24 cellular contexts compared by ENCODE assay signal in the genomic region with DNA sequence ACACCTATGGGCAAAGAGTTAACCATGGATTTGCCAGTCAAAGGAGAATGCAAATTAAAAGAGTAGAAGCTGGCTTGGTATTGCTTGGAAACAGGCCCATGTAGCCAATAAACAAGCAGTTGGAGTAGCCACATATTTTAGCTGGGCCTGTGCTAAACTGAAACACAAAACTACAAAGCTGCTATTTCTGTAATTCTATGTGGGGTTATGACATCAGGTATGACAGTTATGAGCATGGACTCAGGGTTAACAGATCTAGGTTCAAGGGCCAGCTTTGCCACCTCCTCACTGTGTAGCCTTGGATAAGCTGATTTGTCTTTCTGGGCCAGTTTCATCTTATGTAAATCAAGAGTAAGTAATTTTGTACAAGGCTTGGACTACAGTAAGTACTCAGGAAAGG.
DNase-seq lines count a peak whose midpoint lies in the region; ATAC-seq and TF ChIP-seq lines count a peak whose summit lies in the region.
"Had no signal": no experiment of that assay in that cellular context is flagged by ENCODE, and none has a peak within 500 bp of the region (broad histone marks: within the 10 kb centered on the region; RNA-seq: fewer than 3 reads in every experiment).

No MANE protein-coding gene starts in this region.

- H3K4me2 ChIP-seq in smooth muscle cell: no peak overlapping the region
- H3K4me2 ChIP-seq: hepatocyte had no signal

- H3K79me2 ChIP-seq in smooth muscle cell (ENCODE audit: low read depth): no peaks in the 10 kb centered on the region
- H3K79me2 ChIP-seq: hepatocyte had no signal

- no peak overlapping the region for H3K27ac ChIP-seq in smooth muscle cell (ENCODE audit: low read depth)
- H3K27ac ChIP-seq: C4-2B, hepatocyte, psoas muscle, thyroid gland had no signal

- TF ChIP-seq CTCF in GM20000 (IDR thresholded peaks at IDR 0.05; ENCODE audit: extremely low read depth, missing control alignments): no peak
- TF ChIP-seq CTCF in smooth muscle cell (IDR thresholded peaks at IDR 0.05; ENCODE audit: borderline replicate concordance, insufficient read depth, poor library complexity, severe bottlenecking): no peak

- no peaks in the 10 kb centered on the region for H3K4me1 ChIP-seq in smooth muscle cell (ENCODE audit: low read depth)
- H3K4me1 ChIP-seq: psoas muscle, thyroid gland had no signal

- H3K36me3 ChIP-seq in smooth muscle cell (ENCODE audit: low read depth): no peaks in the 10 kb centered on the region
- H3K36me3 ChIP-seq: thyroid gland had no signal

- no peaks in the 10 kb centered on the region for H3F3A ChIP-seq in smooth muscle cell (ENCODE audit: low read depth)

- H3K9me3 ChIP-seq in smooth muscle cell (replicated peaks; ENCODE audit: low read depth): no peaks in the 10 kb centered on the region
- H3K9me3 ChIP-seq: psoas muscle, thyroid gland had no signal

- H3K9ac ChIP-seq in smooth muscle cell (ENCODE audit: low read depth): no peak overlapping the region

- no peak overlapping the region for H2AFZ ChIP-seq in smooth muscle cell (ENCODE audit: low read depth)
- H2AFZ ChIP-seq: hepatocyte had no signal

- H4K20me1 ChIP-seq in smooth muscle cell (ENCODE audit: low read depth): no peaks in the 10 kb centered on the region

- ATAC-seq in GM18498 (IDR thresholded peaks at IDR 0.05; ENCODE audit: unreplicated experiment) (peak; percentile 55), HG02884 (IDR thresholded peaks at IDR 0.05; ENCODE audit: unreplicated experiment) (peak; percentile 42)
- ATAC-seq: activated CD8-positive, alpha-beta T cell treated with anti-CD3 and anti-CD28 coated beads for 36 hours; HepG2; natural killer cell; psoas muscle had no signal

- H3K27me3 ChIP-seq in smooth muscle cell (ENCODE audit: low read depth): no peaks in the 10 kb centered on the region
- H3K27me3 ChIP-seq: hepatocyte, thyroid gland had no signal

- DNase-seq in GM20000 (ENCODE audit: low spot score) (peak; percentile 20), NCI-H526 (lab: John Stamatoyannopoulos, UW) (peak; percentile 77 to 82), smooth muscle cell (lab: John Stamatoyannopoulos, UW; ENCODE audit: unreplicated experiment) (no peak), AG20443 (ENCODE audit: low spot score) (no peak), NCI-H128 (lab: John Stamatoyannopoulos, UW; ENCODE audit: unreplicated experiment) (no peak), NCI-H2196 treated with DMSO at 0.1 percent for 48 hours (lab: John Stamatoyannopoulos, UW; ENCODE audit: unreplicated experiment) (no peak)
- DNase-seq: activated B cell treated with CpG ODN at 0.5 μM for 24 hours; activated CD8-positive, alpha-beta T cell treated with anti-CD3 and anti-CD28 coated beads for 36 hours; activated T-cell treated with anti-CD3 and anti-CD28 coated beads, Interleukin-2, amount 50 U/mL, for 24 hours; cortex of kidney; DMS 273 treated with DMSO at 0.1 percent for 48 hours; GDM1; mesenchymal stem cell; natural killer cell; NCI-H1694 treated with DMSO at 0.1 percent for 48 hours; NCI-H345; NK-92 treated with Interleukin-12 subunit alpha and Interleukin-12 subunit beta, amount 100 ng/mL, for 24 hours; psoas muscle; thyroid gland had no signal

- no peak overlapping the region for H3K4me3 ChIP-seq in smooth muscle cell
- H3K4me3 ChIP-seq: hepatocyte, psoas muscle, thyroid gland had no signal

Comparison
In these comparisons a context has a peak if more than half of its experiments do, and no peak if none do; other contexts are left out.
1. DNase-seq: peak in GM20000 (single experiment) and NCI-H526 (2 of 2); none in smooth muscle cell (single experiment), AG20443 (single experiment), NCI-H128 (single experiment) and NCI-H2196 treated with DMSO at 0.1 percent for 48 hours (single experiment).